Comparison of ENCODE assay signal across 9 cellular contexts in genomic region chr1:21307663-21308062, GRCh38.
DNase-seq lines count a peak whose midpoint lies in the region; ATAC-seq and TF ChIP-seq lines count a peak whose summit lies in the region.
"Had no signal": no experiment of that assay in that cellular context is flagged by ENCODE, and none has a peak within 500 bp of the region (broad histone marks: within the 10 kb centered on the region; RNA-seq: fewer than 3 reads in every experiment).

No MANE protein-coding gene starts in this region.

- H3K4me1 Mint-ChIP-seq in stimulated activated memory B cell treated with anti-CD40 and anti-IgM and Interleukin-4, amounts not matched to agents 10 μg/mL and 1 μg/mL and 100 μg/mL, for 72 hours = peaks cover 83% of the 10 kb centered on the region

- POLR2A ChIA-PET in RWPE1 (lab: Yijun Ruan, JAX; ENCODE audit: low non-redundant PET) = no interaction called here

- H3K4me3 ChIP-seq in coronary artery = no peak overlapping the region

- H3K27ac Mint-ChIP-seq in stimulated activated memory B cell treated with anti-CD40 and anti-IgM and Interleukin-4, amounts not matched to agents 10 μg/mL and 1 μg/mL and 100 μg/mL, for 72 hours = peak overlapping the region; percentile 80

- ATAC-seq in activated CD4-positive, CD25-positive, alpha-beta regulatory T cell treated with anti-CD3 and anti-CD28 coated beads, Interleukin-2, amount 50 U/mL, for 24 hours = peak; percentile 49 to 54
- peak; percentile 73 for ATAC-seq in stimulated activated memory B cell treated with anti-CD40 and anti-IgM and Interleukin-4, amounts not matched to agents 10 μg/mL and 1 μg/mL and 100 μg/mL, for 72 hours
- ATAC-seq in GM19463 (IDR thresholded peaks at IDR 0.05; ENCODE audit: unreplicated experiment) (no peak), HG03442 (IDR thresholded peaks at IDR 0.05; ENCODE audit: unreplicated experiment) (no peak)

- H3K36me3 Mint-ChIP-seq in stimulated activated memory B cell treated with anti-CD40 and anti-IgM and Interleukin-4, amounts not matched to agents 10 μg/mL and 1 μg/mL and 100 μg/mL, for 72 hours = peaks cover 22% of the 10 kb centered on the region

- H3K27ac ChIP-seq in RWPE1 (peak overlapping the region; percentile 83), coronary artery (peak overlapping the region; percentile 46 to 75)

- H3K9me3 Mint-ChIP-seq in stimulated activated memory B cell treated with anti-CD40 and anti-IgM and Interleukin-4, amounts not matched to agents 10 μg/mL and 1 μg/mL and 100 μg/mL, for 72 hours = no peaks in the 10 kb centered on the region

- no peaks in the 10 kb centered on the region for H3K27me3 Mint-ChIP-seq in stimulated activated memory B cell treated with anti-CD40 and anti-IgM and Interleukin-4, amounts not matched to agents 10 μg/mL and 1 μg/mL and 100 μg/mL, for 72 hours

- CTCF ChIA-PET in RWPE1 (lab: Yijun Ruan, JAX) = no interaction called here

- no peak overlapping the region for H3K4me3 Mint-ChIP-seq in stimulated activated memory B cell treated with anti-CD40 and anti-IgM and Interleukin-4, amounts not matched to agents 10 μg/mL and 1 μg/mL and 100 μg/mL, for 72 hours

- DNase-seq in activated CD4-positive, CD25-positive, alpha-beta regulatory T cell treated with anti-CD3 and anti-CD28 coated beads, Interleukin-2, amount 50 U/mL, for 72 hours = no peak
- no peak for DNase-seq in RWPE1 (ENCODE audit: low spot score)
- DNase-seq in coronary artery (ENCODE audit: low spot score) = no peak
- DNase-seq in NCI-H1436 treated with DMSO at 0.1 percent for 48 hours (lab: John Stamatoyannopoulos, UW) = no peak
- DNase-seq: cerebellar nuclear complex had no signal

- TF ChIP-seq CTCF in RWPE1 (conservative IDR thresholded peaks at IDR 0.05; ENCODE audit: low read depth) = no peak
- no peak for TF ChIP-seq CTCF in coronary artery (IDR thresholded peaks at IDR 0.05)

Comparison
In these comparisons a context has a peak if more than half of its experiments do, and no peak if none do; other contexts are left out.
1. ATAC-seq: peak in activated CD4-positive, CD25-positive, alpha-beta regulatory T cell treated with anti-CD3 and anti-CD28 coated beads, Interleukin-2, amount 50 U/mL, for 24 hours (2 of 2) and stimulated activated memory B cell treated with anti-CD40 and anti-IgM and Interleukin-4, amounts not matched to agents 10 μg/mL and 1 μg/mL and 100 μg/mL, for 72 hours (single experiment); none in GM19463 (single experiment) and HG03442 (single experiment).